29 cellular contexts compared by ENCODE assay signal in the genomic region with DNA sequence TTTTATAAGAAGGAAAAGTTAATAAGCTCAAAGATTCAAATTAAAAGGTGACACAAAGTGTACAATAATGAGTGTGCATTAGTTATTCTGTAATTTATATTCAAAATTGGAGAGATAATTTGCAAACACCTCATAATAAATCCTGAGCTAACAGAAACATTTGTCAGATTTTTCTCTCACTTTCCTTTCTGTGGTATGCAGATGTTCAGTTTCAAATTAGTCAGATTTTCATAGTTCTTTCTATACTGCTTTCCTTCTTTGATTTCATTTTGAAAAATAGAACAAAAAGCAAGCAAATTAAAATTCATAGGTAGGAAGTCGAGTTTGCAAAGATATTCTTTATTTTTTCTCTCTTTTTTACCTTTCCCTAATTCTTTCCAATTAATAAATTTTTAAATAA.
"Had no signal": no experiment of that assay in that cellular context is flagged by ENCODE, and none has a peak within 500 bp of the region (broad histone marks: within the 10 kb centered on the region; RNA-seq: fewer than 3 reads in every experiment).

No MANE protein-coding gene starts in this region.

- H3K4me1 ChIP-seq: adrenal gland, body of pancreas, colonic mucosa, esophagus squamous epithelium had no signal

- H3K9me3 ChIP-seq: adrenal gland, body of pancreas, colonic mucosa, esophagus squamous epithelium had no signal

- H3K4me3 ChIP-seq: adrenal gland, body of pancreas, colonic mucosa, esophagus squamous epithelium had no signal

- ATAC-seq: activated CD4-positive, CD25-positive, alpha-beta regulatory T cell treated with anti-CD3 and anti-CD28 coated beads, Interleukin-2, amount 50 U/mL, for 24 hours; activated CD8-positive, alpha-beta T cell treated with anti-CD3 and anti-CD28 coated beads for 36 hours; activated naive CD8-positive, alpha-beta T cell treated with anti-CD3 and anti-CD28 coated beads, Interleukin-2, amount 50 U/mL, for 24 hours; activated T-cell treated with anti-CD3 and anti-CD28 coated beads, Interleukin-2, amount 50 U/mL, for 4 hours; body of pancreas had no signal

- FAIRE-seq: endometrium, endothelial cell of umbilical vein had no signal

- H3K36me3 ChIP-seq: adrenal gland, colonic mucosa, esophagus squamous epithelium, WERI-Rb-1 had no signal

- H3K27ac ChIP-seq: adrenal gland, body of pancreas, colonic mucosa, epithelial cell of prostate, esophagus squamous epithelium, WERI-Rb-1 had no signal

- H3K27me3 ChIP-seq: adrenal gland, body of pancreas, colonic mucosa, esophagus squamous epithelium had no signal

- DNase-seq: activated B cell treated with CpG ODN at 0.5 μM for 24 hours; activated CD4-positive, alpha-beta T cell treated with anti-CD3 and anti-CD28 coated beads for 48 hours; activated CD4-positive, alpha-beta T cell treated with anti-CD3 and anti-CD28 coated beads, Interleukin-2, amount 50 U/mL, for 1 hour; activated CD4-positive, alpha-beta T cell treated with anti-CD3 and anti-CD28 coated beads, Interleukin-2, amount 50 U/mL, for 48 hours; activated CD8-positive, alpha-beta memory T cell treated with anti-CD3 and anti-CD28 coated beads for 24 hours; activated CD8-positive, alpha-beta T cell treated with anti-CD3 and anti-CD28 coated beads for 36 hours; activated effector memory CD4-positive, alpha-beta T cell treated with anti-CD3 and anti-CD28 coated beads, Interleukin-2, amount 50 U/mL, for 16 hours; activated naive CD4-positive, alpha-beta T cell treated with anti-CD3 and anti-CD28 coated beads for 36 hours; activated naive CD8-positive, alpha-beta T cell treated with anti-CD3 and anti-CD28 coated beads for 36 hours; activated naive CD8-positive, alpha-beta T cell treated with anti-CD3 and anti-CD28 coated beads, Interleukin-2, amount 50 U/mL, for 24 hours; activated T-cell treated with anti-CD3 and anti-CD28 coated beads, Interleukin-2, amount 50 U/mL, for 4 hours; adrenal gland; amygdala; aorta; body of pancreas; caudate nucleus; cerebellar nuclear complex; colonic mucosa; effector CD8-positive, alpha-beta T cell; esophagus squamous epithelium; foreskin melanocyte; head of caudate nucleus; hippocampal formation; T1000; WERI-Rb-1 had no signal
